ENCODE assay signal across 6 cellular contexts in the genomic region with DNA sequence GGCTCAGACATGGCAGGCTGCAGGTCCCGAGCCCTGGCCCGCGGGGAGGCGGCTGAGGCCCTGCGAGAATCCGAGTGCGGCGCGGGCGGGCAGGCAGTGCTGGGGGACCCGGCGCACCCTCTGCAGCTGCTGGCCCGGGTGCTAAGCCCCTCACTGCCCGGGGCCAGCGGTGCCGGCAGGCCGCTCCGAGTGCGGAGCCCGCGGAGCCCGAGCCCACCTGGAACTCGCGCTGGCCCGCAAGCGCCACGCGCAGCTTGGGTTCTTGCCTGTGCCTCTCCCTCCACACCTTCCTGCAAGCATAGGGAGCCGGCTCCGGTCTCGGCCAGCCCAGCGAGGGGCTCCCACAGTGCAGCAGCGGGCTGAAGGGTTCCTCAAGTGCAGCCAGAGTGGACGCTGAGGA.
"Had no signal": no experiment of that assay in that cellular context is flagged by ENCODE, and none has a peak within 500 bp of the region (broad histone marks: within the 10 kb centered on the region; RNA-seq: fewer than 3 reads in every experiment).

No MANE protein-coding gene starts in this region.

- ATAC-seq: GM23338, HepG2 had no signal

- H3K4me2 ChIP-seq: GM23338 had no signal

- H3K4me3 ChIP-seq: GM23338 had no signal

- DNase-seq: H9, HCEC 1CT, KBM-7 had no signal

- H2AFZ ChIP-seq: GM23338 had no signal

- H3K27ac ChIP-seq: HL-60 had no signal
